27 cellular contexts compared by ENCODE assay signal in genomic region chr1:10819198-10819901, GRCh38. TPM values are rescaled to one million over a fixed set of nuclear protein-coding genes. Genes with fewer than 3 reads are reported as not detected.
A peak's percentile ranks its signal among the peaks of the same experiment; 100 is the strongest.
DNase-seq lines count a peak whose midpoint lies in the region; ATAC-seq and TF ChIP-seq lines count a peak whose summit lies in the region.
"Had no signal": no experiment of that assay in that cellular context is flagged by ENCODE, and none has a peak within 500 bp of the region (broad histone marks: within the 10 kb centered on the region; RNA-seq: fewer than 3 reads in every experiment).

No MANE protein-coding gene starts in this region.

- H3K9me3 ChIP-seq in right cardiac atrium (ENCODE audit: control insufficient read depth, low read length) (no peaks in the 10 kb centered on the region), esophagus (ENCODE audit: control insufficient read depth in 2 of 2, insufficient read depth in 1 of 2, low read depth in 1 of 2, low read length in 1 of 2) (no peaks in the 10 kb centered on the region), suprapubic skin (no peaks in the 10 kb centered on the region)
- H3K9me3 ChIP-seq: A549, body of pancreas, esophagus muscularis mucosa, tibial nerve had no signal

- H3K36me3 Mint-ChIP-seq in activated T-helper 2 cell treated with anti-CD3 and anti-CD28 coated beads, Interferon-gamma antibody, Interleukin-2, Interleukin-4, amounts not matched to agents 10 μg/mL and 5 μg/mL and 100 μg/mL, durations not matched to agents 14 hours and 24 hours and 36 hours (ENCODE audit: low read depth) = no peaks in the 10 kb centered on the region
- H3K36me3 Mint-ChIP-seq: CD4-positive, alpha-beta memory T cell; naive thymus-derived CD8-positive, alpha-beta T cell had no signal

- no peaks in the 10 kb centered on the region for H3K9me3 Mint-ChIP-seq in activated T-helper 2 cell treated with anti-CD3 and anti-CD28 coated beads, Interferon-gamma antibody, Interleukin-2, Interleukin-4, amounts not matched to agents 10 μg/mL and 5 μg/mL and 100 μg/mL, durations not matched to agents 14 hours and 24 hours and 36 hours
- H3K9me3 Mint-ChIP-seq: activated CD4-positive, alpha-beta T cell treated with anti-CD3 and anti-CD28 coated beads, Interleukin-2, amount 10 ng/mL, durations not matched to agents 7 days and 5 days; activated naive CD8-positive, alpha-beta T cell treated with anti-CD3 and anti-CD28 coated beads, Interleukin-2, amount 50 U/mL, for 24 hours; activated T-cell treated with anti-CD3 and anti-CD28 coated beads, Interleukin-2, amount 50 U/mL, for 4 hours; naive thymus-derived CD8-positive, alpha-beta T cell had no signal

- H3K4me3 ChIP-seq in right cardiac atrium (ENCODE audit: low read length) = no peak overlapping the region
- no peak overlapping the region for H3K4me3 ChIP-seq in esophagus (ENCODE audit: low read depth in 1 of 2, low read length in 2 of 2)
- no peak overlapping the region for H3K4me3 ChIP-seq in suprapubic skin
- H3K4me3 ChIP-seq: A549, body of pancreas, coronary artery, esophagus muscularis mucosa, hepatocyte, PC-9, smooth muscle cell, tibial nerve had no signal

- no peak overlapping the region for H3K27ac ChIP-seq in right cardiac atrium (ENCODE audit: low read length)
- H3K27ac ChIP-seq in RWPE1 = peak overlapping the region; percentile 82
- H3K27ac ChIP-seq in esophagus (ENCODE audit: low read depth in 2 of 2, low read length in 1 of 2) = peak overlapping the region; percentile 32 to 86
- H3K27ac ChIP-seq in suprapubic skin = peak overlapping the region; percentile 56
- H3K27ac ChIP-seq: A549, body of pancreas, coronary artery, esophagus muscularis mucosa, hepatocyte, PC-9 had no signal

- H3K27me3 Mint-ChIP-seq in activated T-helper 2 cell treated with anti-CD3 and anti-CD28 coated beads, Interferon-gamma antibody, Interleukin-2, Interleukin-4, amounts not matched to agents 10 μg/mL and 5 μg/mL and 100 μg/mL, durations not matched to agents 14 hours and 24 hours and 36 hours (ENCODE audit: low read depth) = peaks cover 7% of the 10 kb centered on the region

- H3K4me3 Mint-ChIP-seq in activated T-helper 2 cell treated with anti-CD3 and anti-CD28 coated beads, Interferon-gamma antibody, Interleukin-2, Interleukin-4, amounts not matched to agents 10 μg/mL and 5 μg/mL and 100 μg/mL, durations not matched to agents 14 hours and 24 hours and 36 hours (ENCODE audit: low read depth) = no peak overlapping the region
- H3K4me3 Mint-ChIP-seq: activated CD4-positive, alpha-beta T cell treated with anti-CD3 and anti-CD28 coated beads, Interleukin-2, amount 10 ng/mL, durations not matched to agents 7 days and 5 days; activated naive CD8-positive, alpha-beta T cell treated with anti-CD3 and anti-CD28 coated beads, Interleukin-2, amount 50 U/mL, for 24 hours; activated T-cell treated with anti-CD3 and anti-CD28 coated beads, Interleukin-2, amount 50 U/mL, for 4 hours; CD4-positive, alpha-beta memory T cell; naive thymus-derived CD8-positive, alpha-beta T cell had no signal

- DNase-seq in Right ventricle myocardium superior (no peak), right cardiac atrium (no peak), RWPE1 (ENCODE audit: low spot score) (no peak), suprapubic skin (ENCODE audit: low spot score in 2 of 2) (no peak), GM03348 (ENCODE audit: low spot score) (no peak)
- DNase-seq in activated T-helper 2 cell treated with anti-CD3 and anti-CD28 coated beads, Interferon-gamma antibody, Interleukin-2, Interleukin-4, amounts not matched to agents 10 μg/mL and 5 μg/mL and 100 μg/mL, durations not matched to agents 14 hours and 24 hours and 36 hours (ENCODE audit: low spot score) = no peak
- DNase-seq: activated CD4-positive, alpha-beta T cell treated with anti-CD3 and anti-CD28 coated beads, Interleukin-2, amount 10 ng/mL, durations not matched to agents 7 days and 5 days; activated naive CD8-positive, alpha-beta T cell treated with anti-CD3 and anti-CD28 coated beads, Interleukin-2, amount 50 U/mL, for 24 hours; activated T-cell treated with anti-CD3 and anti-CD28 coated beads, Interleukin-2, amount 50 U/mL, for 4 hours; AML-193; CD4-positive, alpha-beta memory T cell; mesendoderm; naive thymus-derived CD8-positive, alpha-beta T cell; NCI-H1105; NCI-H1930; PC-9; SW 1271; T-helper 9 cell had no signal

- ATAC-seq in Right ventricle myocardium superior (ENCODE audit: poor library complexity) = peak; percentile 8
- ATAC-seq in right cardiac atrium = no peak
- ATAC-seq in HG03460 (IDR thresholded peaks at IDR 0.05; ENCODE audit: unreplicated experiment) = no peak
- ATAC-seq: A549; activated naive CD8-positive, alpha-beta T cell treated with anti-CD3 and anti-CD28 coated beads, Interleukin-2, amount 50 U/mL, for 24 hours; activated T-cell treated with anti-CD3 and anti-CD28 coated beads, Interleukin-2, amount 50 U/mL, for 4 hours; body of pancreas; naive thymus-derived CD8-positive, alpha-beta T cell had no signal

- H3K4me1 ChIP-seq in right cardiac atrium (ENCODE audit: control insufficient read depth, insufficient read depth, low read length) = no peaks in the 10 kb centered on the region
- peaks cover 8 to 32% of the 10 kb centered on the region in 2 donors for H3K4me1 ChIP-seq in esophagus (ENCODE audit: control insufficient read depth in 2 of 2, insufficient read depth in 2 of 2, low read length in 1 of 2)
- peaks cover 43% of the 10 kb centered on the region for H3K4me1 ChIP-seq in suprapubic skin
- H3K4me1 ChIP-seq: A549 had no signal

- 65% methylated on average over 13 of the region's 13 CpGs for WGBS in right cardiac atrium
- WGBS in esophagus, 2 donors = 78% methylated on average over 12 to 13 of the region's 13 CpGs
- WGBS in suprapubic skin = 83% methylated on average over 9 of the region's 13 CpGs

- TF ChIP-seq CTCF in RWPE1 (conservative IDR thresholded peaks at IDR 0.05; ENCODE audit: low read depth) (no peak), suprapubic skin (IDR thresholded peaks at IDR 0.05) (no peak)

- POLR2A ChIA-PET in RWPE1 (lab: Yijun Ruan, JAX; ENCODE audit: low non-redundant PET) = interaction anchor here (0.6 kb wide), 1 partner anchor 15 kb away, joined by 3 read pairs; no protein-coding TSS in a partner anchor

- no peak overlapping the region for H3K27ac Mint-ChIP-seq in activated T-helper 2 cell treated with anti-CD3 and anti-CD28 coated beads, Interferon-gamma antibody, Interleukin-2, Interleukin-4, amounts not matched to agents 10 μg/mL and 5 μg/mL and 100 μg/mL, durations not matched to agents 14 hours and 24 hours and 36 hours
- H3K27ac Mint-ChIP-seq: activated CD4-positive, alpha-beta T cell treated with anti-CD3 and anti-CD28 coated beads, Interleukin-2, amount 10 ng/mL, durations not matched to agents 7 days and 5 days; activated naive CD8-positive, alpha-beta T cell treated with anti-CD3 and anti-CD28 coated beads, Interleukin-2, amount 50 U/mL, for 24 hours; CD4-positive, alpha-beta memory T cell; naive thymus-derived CD8-positive, alpha-beta T cell had no signal

- no peaks in the 10 kb centered on the region for H3K27me3 ChIP-seq in right cardiac atrium (ENCODE audit: control insufficient read depth, insufficient read depth)
- no peaks in the 10 kb centered on the region for H3K27me3 ChIP-seq in esophagus (ENCODE audit: control insufficient read depth in 1 of 2, insufficient read depth in 2 of 2, low read length in 2 of 2)
- peaks cover 8% of the 10 kb centered on the region for H3K27me3 ChIP-seq in suprapubic skin
- H3K27me3 ChIP-seq: body of pancreas, hepatocyte had no signal

- no peak for TF ChIP-seq EP300 in suprapubic skin (IDR thresholded peaks at IDR 0.05)

- H3K36me3 ChIP-seq in esophagus (ENCODE audit: control insufficient read depth in 2 of 2, insufficient read depth in 2 of 2, low read length in 1 of 2) = no peaks in the 10 kb centered on the region
- H3K36me3 ChIP-seq in suprapubic skin = no peaks in the 10 kb centered on the region
- H3K36me3 ChIP-seq: esophagus muscularis mucosa, tibial nerve had no signal

- TF ChIP-seq POLR2A in suprapubic skin (IDR thresholded peaks at IDR 0.05) = no peak

- intact Hi-C loops in Right ventricle myocardium superior (cut with DNase I) (no loop called here), right cardiac atrium (cut with DNase I) (no loop called here)
- intact Hi-C loops in activated T-helper 2 cell treated with anti-CD3 and anti-CD28 coated beads, Interferon-gamma antibody, Interleukin-2, Interleukin-4, amounts not matched to agents 10 μg/mL and 5 μg/mL and 100 μg/mL, durations not matched to agents 14 hours and 24 hours and 36 hours (cut with micrococcal nuclease) = no loop called here

- CTCF ChIA-PET in RWPE1 (lab: Yijun Ruan, JAX) = interaction anchor here (1.2 kb wide), 1 partner anchor 126 kb away, joined by 3 read pairs; no protein-coding TSS in a partner anchor

- no peaks in the 10 kb centered on the region for H3K4me1 Mint-ChIP-seq in activated T-helper 2 cell treated with anti-CD3 and anti-CD28 coated beads, Interferon-gamma antibody, Interleukin-2, Interleukin-4, amounts not matched to agents 10 μg/mL and 5 μg/mL and 100 μg/mL, durations not matched to agents 14 hours and 24 hours and 36 hours (ENCODE audit: low read depth)
- H3K4me1 Mint-ChIP-seq: activated CD4-positive, alpha-beta T cell treated with anti-CD3 and anti-CD28 coated beads, Interleukin-2, amount 10 ng/mL, durations not matched to agents 7 days and 5 days; activated naive CD8-positive, alpha-beta T cell treated with anti-CD3 and anti-CD28 coated beads, Interleukin-2, amount 50 U/mL, for 24 hours; CD4-positive, alpha-beta memory T cell had no signal

RNA-seq across cellular contexts. Expression of gene CASZ1, which starts 22.9 kb away (rescaled TPM):
- total RNA-seq in Right ventricle myocardium superior (50.3 TPM), right cardiac atrium (10 to 100 TPM; 51.0 to 98.9 (median 59.2) TPM), suprapubic skin (100 to 1,000 TPM; 106 to 229 (median 160) TPM)
- polyA plus RNA-seq in right cardiac atrium (24.2 TPM), esophagus (10 to 100 TPM; 10.8 to 18.1 TPM)
- total RNA-seq in activated T-helper 2 cell treated with anti-CD3 and anti-CD28 coated beads, Interferon-gamma antibody, Interleukin-2, Interleukin-4, amounts not matched to agents 10 μg/mL and 5 μg/mL and 100 μg/mL, durations not matched to agents 14 hours and 24 hours and 36 hours = 8.6 and 9.9 TPM in 2 replicates
